ENCODE assay signal across 1 cellular context in genomic region chr6:154039231-154039842, GRCh38.
A peak's percentile ranks its signal among the peaks of the same experiment; 100 is the strongest.
TF ChIP-seq lines count a peak whose summit lies in the region.

TSS of gene OPRM1 (plus strand) at chr6:154039240. CDS start at chr6:154039545, 305 bp downstream.

TF ChIP-seq in HepG2, 621 proteins besides CTCF, POLR2A, EP300 and RAD21 (continued from another document and continues in another):
- 0 out of 2 replicates have a peak, but pooled peaks have one; percentile 76 for TF ChIP-seq ZBTB26 (CRISPR knock-in tag; IDR thresholded peaks at IDR 0.05; ENCODE audit: borderline replicate concordance)
- peak; percentile 69; the same call in 1 of the 2 replicates for TF ChIP-seq TMF1 (CRISPR knock-in tag; IDR thresholded peaks at IDR 0.05; ENCODE audit: low read depth)
- no peak for TF ChIP-seq ZNF780A (CRISPR knock-in tag; IDR thresholded peaks at IDR 0.05)
- TF ChIP-seq ZNF264 (CRISPR knock-in tag; IDR thresholded peaks at IDR 0.05): peak; percentile 77; the same call in 1 of the 2 replicates
- peak; percentile 75; the same call in 1 of the 2 replicates for TF ChIP-seq ZNF296 (CRISPR knock-in tag; conservative IDR thresholded peaks at IDR 0.05)
- TF ChIP-seq SMARCC2 (IDR thresholded peaks at IDR 0.05): no peak
- TF ChIP-seq ZKSCAN1 (IDR thresholded peaks at IDR 0.05; ENCODE audit: low read length): no peak
- TF ChIP-seq PITX1 (CRISPR knock-in tag; IDR thresholded peaks at IDR 0.05): peak; percentile 71
- TF ChIP-seq USF2 (IDR thresholded peaks at IDR 0.05; ENCODE audit: low read depth, low read length): no peak
- TF ChIP-seq USF2 (CRISPR knock-in tag; IDR thresholded peaks at IDR 0.05; ENCODE audit: borderline replicate concordance): no peak
- peak; percentile 52; the same call in 1 of the 2 replicates for TF ChIP-seq ZNF772 (CRISPR knock-in tag; IDR thresholded peaks at IDR 0.05)
- TF ChIP-seq SNAPC4 (CRISPR knock-in tag; IDR thresholded peaks at IDR 0.05): peak; percentile 68; the same call in 1 of the 2 replicates
- TF ChIP-seq RELA (CRISPR knock-in tag; IDR thresholded peaks at IDR 0.05): no peak
- TF ChIP-seq MAF1 (CRISPR knock-in tag; IDR thresholded peaks at IDR 0.05; ENCODE audit: borderline replicate concordance): peak; percentile 92
- peak; percentile 60; the same call in 1 of the 2 replicates for TF ChIP-seq SKIL (CRISPR knock-in tag; IDR thresholded peaks at IDR 0.05; ENCODE audit: borderline replicate concordance)
- TF ChIP-seq ZNF572 (CRISPR knock-in tag; IDR thresholded peaks at IDR 0.05): peak; percentile 38; the same call in 1 of the 2 replicates
- peak; percentile 85 for TF ChIP-seq ZSCAN9 (CRISPR knock-in tag; IDR thresholded peaks at IDR 0.05; ENCODE audit: borderline replicate concordance)
- TF ChIP-seq ZBTB49 (CRISPR knock-in tag; IDR thresholded peaks at IDR 0.05; ENCODE audit: borderline replicate concordance): peak; percentile 96; the same call in 1 of the 2 replicates
- peak; percentile 65; the same call in 1 of the 2 replicates for TF ChIP-seq SIX4 (CRISPR knock-in tag; IDR thresholded peaks at IDR 0.05)
- no peak for TF ChIP-seq PLSCR1 (CRISPR knock-in tag; IDR thresholded peaks at IDR 0.05; ENCODE audit: borderline replicate concordance)
- no peak for TF ChIP-seq MAFF (IDR thresholded peaks at IDR 0.05; ENCODE audit: low read depth, low read length)
- TF ChIP-seq REPIN1 (CRISPR knock-in tag; IDR thresholded peaks at IDR 0.05; ENCODE audit: borderline replicate concordance, low read depth): 0 out of 2 replicates have a peak, but pooled peaks have one; percentile 42
- no peak for TF ChIP-seq ZNF577 (CRISPR knock-in tag; IDR thresholded peaks at IDR 0.05; ENCODE audit: borderline replicate concordance, low read depth)
- TF ChIP-seq ZNF331 (CRISPR knock-in tag; IDR thresholded peaks at IDR 0.05): peak; percentile 93
- peak; percentile 27; the same call in 1 of the 2 replicates for TF ChIP-seq SIX1 (CRISPR knock-in tag; IDR thresholded peaks at IDR 0.05; ENCODE audit: borderline replicate concordance)
- TF ChIP-seq ZBTB39 (CRISPR knock-in tag; IDR thresholded peaks at IDR 0.05): no peak
- TF ChIP-seq ZNF589 (CRISPR knock-in tag; conservative IDR thresholded peaks at IDR 0.05): peak; percentile 90
- TF ChIP-seq PBX3 (CRISPR knock-in tag; IDR thresholded peaks at IDR 0.05; ENCODE audit: borderline replicate concordance): 0 out of 2 replicates have a peak, but pooled peaks have one; percentile 56
- no peak for TF ChIP-seq CEBPB (IDR thresholded peaks at IDR 0.05; ENCODE audit: borderline replicate concordance, low read depth, low read length)
- TF ChIP-seq TCF7 (IDR thresholded peaks at IDR 0.05; ENCODE audit: low read depth): no peak
- TF ChIP-seq MEF2D (CRISPR knock-in tag; IDR thresholded peaks at IDR 0.05): peak; percentile 49; the same call in 1 of the 2 replicates
- TF ChIP-seq KDM2A (CRISPR knock-in tag; IDR thresholded peaks at IDR 0.05; ENCODE audit: borderline replicate concordance, low read depth): peak; percentile 51; the same call in 1 of the 2 replicates
- peak; percentile 89; the same call in 1 of the 2 replicates for TF ChIP-seq PRMT3 (CRISPR knock-in tag; IDR thresholded peaks at IDR 0.05; ENCODE audit: borderline replicate concordance, low read depth)
- no peak for TF ChIP-seq ZSCAN22 (CRISPR knock-in tag; IDR thresholded peaks at IDR 0.05)
- TF ChIP-seq ATF1 (CRISPR knock-in tag; IDR thresholded peaks at IDR 0.05): no peak
- peak; percentile 54; the same call in 1 of the 2 replicates for TF ChIP-seq ZNF180 (CRISPR knock-in tag; IDR thresholded peaks at IDR 0.05; ENCODE audit: borderline replicate concordance, low read depth)
- TF ChIP-seq ZNF839 (CRISPR knock-in tag; IDR thresholded peaks at IDR 0.05; ENCODE audit: borderline replicate concordance): no peak
- TF ChIP-seq HBP1 (CRISPR knock-in tag; IDR thresholded peaks at IDR 0.05; ENCODE audit: low read depth): peak; percentile 83; the same call in 1 of the 2 replicates
- no peak for TF ChIP-seq ZNF460 (CRISPR knock-in tag; IDR thresholded peaks at IDR 0.05; ENCODE audit: borderline replicate concordance)
